Comparison of ENCODE assay signal across 23 cellular contexts in genomic region chr11:71269603-71270511, GRCh38. TPM values are rescaled to one million over a fixed set of nuclear protein-coding genes. Genes with fewer than 3 reads are reported as not detected.
DNase-seq lines count a peak whose midpoint lies in the region; ATAC-seq and TF ChIP-seq lines count a peak whose summit lies in the region.
"Had no signal": no experiment of that assay in that cellular context is flagged by ENCODE, and none has a peak within 500 bp of the region (broad histone marks: within the 10 kb centered on the region; RNA-seq: fewer than 3 reads in every experiment).

No MANE protein-coding gene starts in this region.

- no peak overlapping the region for H3K4me2 ChIP-seq in PC-3 (ENCODE audit: low read length)
- peak overlapping the region; percentile 27 for H3K4me2 ChIP-seq in skeletal muscle satellite cell (ENCODE audit: low read length)
- H3K4me2 ChIP-seq: smooth muscle cell had no signal

- H3K9ac ChIP-seq in PC-3 (ENCODE audit: low read length) (no peak overlapping the region), skeletal muscle satellite cell (ENCODE audit: low read depth, low read length) (no peak overlapping the region)

- peaks cover 13% of the 10 kb centered on the region for H3K9me3 Mint-ChIP-seq in stimulated activated memory B cell treated with anti-CD40 and anti-IgM and Interleukin-4, amounts not matched to agents 10 μg/mL and 1 μg/mL and 100 μg/mL, for 72 hours
- H3K9me3 Mint-ChIP-seq: activated CD4-positive, alpha-beta T cell treated with anti-CD3 and anti-CD28 coated beads, Interleukin-2, amount 10 ng/mL, durations not matched to agents 24 days and 14 days had no signal

- no peaks in the 10 kb centered on the region for H3K79me2 ChIP-seq in PC-3 (ENCODE audit: low read length)

- ATAC-seq in PC-3 (peak; percentile 64), GM21447 (IDR thresholded peaks at IDR 0.05; ENCODE audit: unreplicated experiment) (no peak), GM18907 (IDR thresholded peaks at IDR 0.05; ENCODE audit: unreplicated experiment) (no peak)
- no peak for ATAC-seq in stimulated activated memory B cell treated with anti-CD40 and anti-IgM and Interleukin-4, amounts not matched to agents 10 μg/mL and 1 μg/mL and 100 μg/mL, for 72 hours
- ATAC-seq: T-helper 17 cell had no signal

- no peak overlapping the region for H3K4me3 Mint-ChIP-seq in stimulated activated memory B cell treated with anti-CD40 and anti-IgM and Interleukin-4, amounts not matched to agents 10 μg/mL and 1 μg/mL and 100 μg/mL, for 72 hours
- H3K4me3 Mint-ChIP-seq: activated CD4-positive, alpha-beta T cell treated with anti-CD3 and anti-CD28 coated beads, Interleukin-2, amount 10 ng/mL, durations not matched to agents 24 days and 14 days; stimulated activated naive CD8-positive, alpha-beta T cell treated with anti-CD3 and anti-CD28 coated beads, Interleukin-15, Interleukin-2, amounts not matched to agents 100 ng/mL and 50 ng/mL, for 24 hours; T-helper 17 cell had no signal

- BruUV-seq in PC-3 (replicated peaks; lab: Mats Ljungman, UMichigan): no TSS peak

- H2AFZ ChIP-seq in PC-3 (ENCODE audit: low read length): no peak overlapping the region

- H3K4me3 ChIP-seq in PC-3 (ENCODE audit: low read length): no peak overlapping the region
- H3K4me3 ChIP-seq in skeletal muscle satellite cell (ENCODE audit: low read length): peak overlapping the region; percentile 13
- H3K4me3 ChIP-seq: adrenal gland, cardiac muscle cell, SJSA1, smooth muscle cell had no signal

- no peaks in the 10 kb centered on the region for H3F3A ChIP-seq in PC-3 (ENCODE audit: low read length, unreplicated experiment)

- 0 out of 2 replicates have a peak, but pooled peaks cover 5% of the 10 kb centered on the region for H3K36me3 ChIP-seq in PC-3 (ENCODE audit: low read depth, low read length)
- H3K36me3 ChIP-seq in skeletal muscle satellite cell (ENCODE audit: insufficient read depth, low read length): no peaks in the 10 kb centered on the region
- H3K36me3 ChIP-seq: adrenal gland, cardiac muscle cell, SJSA1 had no signal

- peaks cover 8% of the 10 kb centered on the region; the same call in 1 of the 2 replicates for H3K9me3 ChIP-seq in PC-3 (ENCODE audit: low read length)
- peaks cover 5% of the 10 kb centered on the region for H3K9me3 ChIP-seq in skeletal muscle satellite cell (replicated peaks; ENCODE audit: low read length)
- H3K9me3 ChIP-seq: adrenal gland, SJSA1 had no signal

- intact Hi-C loops in PC-3 (cut with micrococcal nuclease): no loop called here

- H3K27me3 Mint-ChIP-seq in stimulated activated memory B cell treated with anti-CD40 and anti-IgM and Interleukin-4, amounts not matched to agents 10 μg/mL and 1 μg/mL and 100 μg/mL, for 72 hours: peaks cover 30% of the 10 kb centered on the region

- H3K4me1 ChIP-seq in PC-3 (ENCODE audit: insufficient read depth, low read length): peaks cover 9% of the 10 kb centered on the region; the same call in 1 of the 2 replicates
- peaks cover 16% of the 10 kb centered on the region for H3K4me1 ChIP-seq in skeletal muscle satellite cell (ENCODE audit: control insufficient read depth, insufficient read depth, low read length)
- H3K4me1 ChIP-seq: adrenal gland had no signal

- no peaks in the 10 kb centered on the region for H3K4me1 Mint-ChIP-seq in stimulated activated memory B cell treated with anti-CD40 and anti-IgM and Interleukin-4, amounts not matched to agents 10 μg/mL and 1 μg/mL and 100 μg/mL, for 72 hours
- H3K4me1 Mint-ChIP-seq: activated CD4-positive, alpha-beta T cell treated with anti-CD3 and anti-CD28 coated beads, Interleukin-2, amount 10 ng/mL, durations not matched to agents 24 days and 14 days had no signal

- CTCF ChIA-PET in PC-3 (lab: Charles Lee): no interaction called here

- H3K27ac Mint-ChIP-seq in stimulated activated memory B cell treated with anti-CD40 and anti-IgM and Interleukin-4, amounts not matched to agents 10 μg/mL and 1 μg/mL and 100 μg/mL, for 72 hours: no peak overlapping the region
- H3K27ac Mint-ChIP-seq: activated CD4-positive, alpha-beta T cell treated with anti-CD3 and anti-CD28 coated beads, Interleukin-2, amount 10 ng/mL, durations not matched to agents 24 days and 14 days; progenitor cell of endocrine pancreas; stimulated activated naive CD8-positive, alpha-beta T cell treated with anti-CD3 and anti-CD28 coated beads, Interleukin-15, Interleukin-2, amounts not matched to agents 100 ng/mL and 50 ng/mL, for 24 hours; T-helper 17 cell had no signal

- H3K27ac ChIP-seq in PC-3 (ENCODE audit: low read length): no peak overlapping the region
- H3K27ac ChIP-seq: adrenal gland, cardiac muscle cell, SJSA1 had no signal

- H3K27me3 ChIP-seq in PC-3 (ENCODE audit: low read length) (no peaks in the 10 kb centered on the region), skeletal muscle satellite cell (ENCODE audit: control insufficient read depth, insufficient read depth, low read length) (no peaks in the 10 kb centered on the region)
- H3K27me3 ChIP-seq: adrenal gland, cardiac muscle cell, SJSA1 had no signal

- no peaks in the 10 kb centered on the region for H4K20me1 ChIP-seq in PC-3 (ENCODE audit: low read length)

- no peaks in the 10 kb centered on the region for H3K9me2 ChIP-seq in PC-3 (replicated peaks; ENCODE audit: low read length)

- POLR2A ChIA-PET in PC-3 (lab: Charles Lee; ENCODE audit: unreplicated experiment): no interaction called here

- TF ChIP-seq CTCF in PC-3 (conservative IDR thresholded peaks at IDR 0.05; ENCODE audit: low read depth, low read length): no peak

- H3K36me3 Mint-ChIP-seq in stimulated activated memory B cell treated with anti-CD40 and anti-IgM and Interleukin-4, amounts not matched to agents 10 μg/mL and 1 μg/mL and 100 μg/mL, for 72 hours: peaks cover 5% of the 10 kb centered on the region

- peak; percentile 17 for DNase-seq in ELR (ENCODE audit: low read depth)
- DNase-seq in PC-3: no peak
- DNase-seq in islet precursor cell: peak; percentile 37
- DNase-seq: activated CD4-positive, alpha-beta T cell treated with anti-CD3 and anti-CD28 coated beads, Interleukin-2, amount 10 ng/mL, durations not matched to agents 24 days and 14 days; adrenal gland; erythroblast; KG1; midbrain; MV-4-11; NCI-H187; NCI-H345; stimulated activated CD4-positive, alpha-beta T cell treated with anti-CD3 and anti-CD28 coated beads, Interleukin-4, amount 100 ng/mL, for 1 hour; T-helper 17 cell; trophoblast cell had no signal

RNA-seq across cellular contexts. Expression of gene SHANK2, which starts 17.5 kb away (rescaled TPM):
- total RNA-seq in PC-3 (2014; rRNA removed): 33.2 and 45.0 TPM in 2 replicates
- total RNA-seq in skeletal muscle satellite cell (2012; rRNA removed): 0.76 and 6.1 TPM in 2 replicates
- total RNA-seq: activated CD4-positive, alpha-beta T cell treated with anti-CD3 and anti-CD28 coated beads, Interleukin-2, amount 10 ng/mL, durations not matched to agents 24 days and 14 days had no signal
